8 cellular contexts compared by ENCODE assay signal in genomic region chr4:185395956-185396723, GRCh38. TPM values are rescaled to one million over a fixed set of nuclear protein-coding genes. Genes with fewer than 3 reads are reported as not detected.
DNase-seq lines count a peak whose midpoint lies in the region; ATAC-seq and TF ChIP-seq lines count a peak whose summit lies in the region.

No MANE protein-coding gene starts in this region.

- peaks cover 0 to 2% (median 0%) of the 10 kb centered on the region in 7 donors for H3K9me3 Mint-ChIP-seq in CD14-positive monocyte

- H3K27me3 ChIP-seq in right lobe of liver: no peaks in the 10 kb centered on the region

- H3K36me3 Mint-ChIP-seq in CD14-positive monocyte: peaks cover 22 to 33% of the 10 kb centered on the region in 2 donors

- peak overlapping the region; percentile 57 to 80 (median 69) for H3K4me3 ChIP-seq in right lobe of liver

- peaks cover 0 to 8% (median 4%) of the 10 kb centered on the region in 4 donors for H3K4me1 ChIP-seq in right lobe of liver

- ATAC-seq in GM19395 (IDR thresholded peaks at IDR 0.05; ENCODE audit: unreplicated experiment): peak; percentile 78
- peak; percentile 49 for ATAC-seq in HG03558 (IDR thresholded peaks at IDR 0.05; ENCODE audit: extremely low read depth, unreplicated experiment)
- peak; percentile 83 to 93 (median 90) for ATAC-seq in right lobe of liver

- H3K27ac Mint-ChIP-seq in CD14-positive monocyte: peak overlapping the region; percentile 82 to 96 (median 94)

- intact Hi-C loops in CD14-positive monocyte (cut with micrococcal nuclease) (no loop called here), right lobe of liver (cut with DNase I) (loop anchor here in 1 of 2 donors (10.0 kb wide), 1 partner anchor 191 kb away; the partner anchor contains the start of genes CFAP97 and SNX25)

- H3K4me1 Mint-ChIP-seq in CD14-positive monocyte: peaks cover 18% of the 10 kb centered on the region

- H3K36me3 ChIP-seq in right lobe of liver: peaks cover 0 to 24% (median 6%) of the 10 kb centered on the region in 4 donors

- 0% methylated on average over 19 of the region's 98 CpGs for WGBS in right lobe of liver (ENCODE audit: insufficient coverage, low coverage, low lambda C conversion rate, missing lambda C conversion rate)

- DNase-seq in CD14-positive monocyte (ENCODE audit: low spot score) (peak; percentile 94), NCI-H748 (lab: John Stamatoyannopoulos, UW; ENCODE audit: unreplicated experiment) (peak; percentile 96), dermis blood vessel endothelial cell (peak; percentile 98), right lobe of liver (peak; percentile 98 to 99 (median 99))
- DNase-seq in activated CD4-positive, alpha-beta T cell treated with anti-CD3 and anti-CD28 coated beads, Interleukin-2, amount 50 U/mL, for 4 hours: peak; percentile 93
- peak; percentile 96 for DNase-seq in stimulated activated CD4-positive, alpha-beta T cell treated with anti-CD3 and anti-CD28 coated beads, Interleukin-4, amount 100 ng/mL, for 24 hours

- no peak for TF ChIP-seq CTCF in CD14-positive monocyte (IDR thresholded peaks at IDR 0.05)
- TF ChIP-seq CTCF in right lobe of liver (IDR thresholded peaks at IDR 0.05): no peak

- peak overlapping the region; percentile 100 for H3K27ac ChIP-seq in right lobe of liver

- peak overlapping the region; percentile 77 to 93 for H3K4me3 Mint-ChIP-seq in CD14-positive monocyte

- no peaks in the 10 kb centered on the region for H3K9me3 ChIP-seq in right lobe of liver

- H3K27me3 Mint-ChIP-seq in CD14-positive monocyte (ENCODE audit: low read depth in 3 of 3): peaks cover 11 to 17% (median 12%) of the 10 kb centered on the region in 3 donors

- peak; percentile 84 for TF ChIP-seq POLR2A in right lobe of liver (IDR thresholded peaks at IDR 0.05)

RNA-seq across cellular contexts. Expression of gene LRP2BP, which starts 0.4 kb away (rescaled TPM):
- polyA plus RNA-seq in CD14-positive monocyte: under 1 TPM; 0.09 to 0.10 TPM
- total RNA-seq in dermis blood vessel endothelial cell: 0.34 and 0.93 TPM in 2 replicates
- under 1 TPM; 0.19 to 0.37 (median 0.27) TPM for total RNA-seq in right lobe of liver

RNA-seq across cellular contexts. Expression of gene ANKRD37, which starts 0.5 kb away (rescaled TPM):
- 1 to 10 TPM; 4.2 to 5.4 TPM for polyA plus RNA-seq in CD14-positive monocyte
- total RNA-seq in dermis blood vessel endothelial cell: 7.1 and 9.4 TPM in 2 replicates
- 10 to 100 TPM in 2 of 6 experiments, 1 to 10 TPM in 4; 3.9 to 19.0 (median 6.0) TPM for total RNA-seq in right lobe of liver

RNA-seq across cellular contexts. Expression of gene UFSP2, which starts 29.6 kb away (rescaled TPM):
- 10 to 100 TPM; 13.8 to 23.5 TPM for polyA plus RNA-seq in CD14-positive monocyte
- total RNA-seq in dermis blood vessel endothelial cell: 40.0 and 51.7 TPM in 2 replicates
- 10 to 100 TPM; 12.8 to 17.6 (median 14.0) TPM for total RNA-seq in right lobe of liver

Comparison
In these comparisons a context has a peak if more than half of its experiments do, and no peak if none do; other contexts are left out.
1. Peak in every context shown above with its lines: DNase-seq, ATAC-seq, H3K4me3 ChIP-seq and H3K27ac ChIP-seq.